28 cellular contexts compared by ENCODE assay signal in genomic region chr1:233815865-233816264, GRCh38.
DNase-seq lines count a peak whose midpoint lies in the region; ATAC-seq, FAIRE-seq and TF ChIP-seq lines count a peak whose summit lies in the region.
"Had no signal": no experiment of that assay in that cellular context is flagged by ENCODE, and none has a peak within 500 bp of the region (broad histone marks: within the 10 kb centered on the region; RNA-seq: fewer than 3 reads in every experiment).

No MANE protein-coding gene starts in this region.

- no peak overlapping the region for H3K4me2 ChIP-seq in PC-3 (ENCODE audit: low read length)

- no peaks in the 10 kb centered on the region for H3K9me3 ChIP-seq in PC-3 (ENCODE audit: low read length)
- H3K9me3 ChIP-seq: Caco-2 had no signal

- no peaks in the 10 kb centered on the region for H3K9me2 ChIP-seq in PC-3 (replicated peaks; ENCODE audit: low read length)

- H3K36me3 ChIP-seq in PC-3 (ENCODE audit: low read depth, low read length) (no peaks in the 10 kb centered on the region), bronchial epithelial cell (ENCODE audit: control insufficient read depth, insufficient read depth, low read length) (no peaks in the 10 kb centered on the region)

- H3K4me3 ChIP-seq in PC-3 (ENCODE audit: low read length) (no peak overlapping the region), bronchial epithelial cell (ENCODE audit: low read depth, low read length) (no peak overlapping the region)
- H3K4me3 ChIP-seq: K562 had no signal

- TF ChIP-seq CTCF in PC-3 (conservative IDR thresholded peaks at IDR 0.05; ENCODE audit: low read depth, low read length) (no peak), bronchial epithelial cell (IDR thresholded peaks at IDR 0.05; ENCODE audit: insufficient read depth, low read length, severe bottlenecking) (no peak)

- no peaks in the 10 kb centered on the region for H3K27me3 ChIP-seq in PC-3 (ENCODE audit: low read length)
- peaks cover 1% of the 10 kb centered on the region for H3K27me3 ChIP-seq in bronchial epithelial cell (ENCODE audit: control insufficient read depth, insufficient read depth, low read length)

- intact Hi-C loops in PC-3 (cut with micrococcal nuclease) = no loop called here

- H3K27ac ChIP-seq in PC-3 (ENCODE audit: low read length) (no peak overlapping the region), caudate nucleus (ENCODE audit: low read depth, low read length) (no peak overlapping the region)

- BruUV-seq in PC-3 (replicated peaks; lab: Mats Ljungman, UMichigan) = no TSS peak

- no peaks in the 10 kb centered on the region for H4K20me1 ChIP-seq in PC-3 (ENCODE audit: low read length)

- no peak overlapping the region for H3K9ac ChIP-seq in PC-3 (ENCODE audit: low read length)

- no peak for FAIRE-seq in bronchial epithelial cell (lab: Jason Lieb, UNC)
- FAIRE-seq: GM12892, HTR-8/SVneo, K562 had no signal

- H2AFZ ChIP-seq in PC-3 (ENCODE audit: low read length) = peak overlapping the region; percentile 12; the same call in 1 of the 2 replicates

- CTCF ChIA-PET in PC-3 (lab: Charles Lee) = no interaction called here

- POLR2A ChIA-PET in PC-3 (lab: Charles Lee; ENCODE audit: unreplicated experiment) = no interaction called here

- no peaks in the 10 kb centered on the region for H3F3A ChIP-seq in PC-3 (ENCODE audit: low read length, unreplicated experiment)

- H3K4me1 ChIP-seq in PC-3 (ENCODE audit: insufficient read depth, low read length) = peaks cover 9% of the 10 kb centered on the region
- H3K4me1 ChIP-seq: Caco-2 had no signal

- ATAC-seq in PC-3 (peak; percentile 67), HG02798 (IDR thresholded peaks at IDR 0.05; ENCODE audit: poor library complexity, unreplicated experiment) (no peak)
- ATAC-seq: HCT116, K562 had no signal

- H3K79me2 ChIP-seq in PC-3 (ENCODE audit: low read length) = no peaks in the 10 kb centered on the region

- DNase-seq in PC-3 = peak; percentile 52
- DNase-seq in bronchial epithelial cell (ENCODE audit: low read depth) = peak; percentile 71
- DNase-seq in islet precursor cell = peak; percentile 70
- DNase-seq in caudate nucleus (lab: John Stamatoyannopoulos, UW) = no peak
- no peak for DNase-seq in DMS 273 (lab: John Stamatoyannopoulos, UW; ENCODE audit: unreplicated experiment)
- DNase-seq in COR-L47 (lab: John Stamatoyannopoulos, UW) = no peak
- DNase-seq: C1 segment of cervical spinal cord; Caco-2; CD4-positive, alpha-beta memory T cell; DMS79 treated with DMSO at 0.1 percent for 48 hours; GOT3; Kasumi-1; MV-4-11; NCI-H1105; NCI-H1436 treated with DMSO at 0.1 percent for 48 hours; NCI-H187 treated with DMSO at 0.1 percent for 48 hours; NCI-H2171 treated with DMSO at 0.1 percent for 48 hours; NCI-H446; NCI-H524 treated with DMSO at 0.1 percent for 48 hours; NCI-H774; RPMI8226; SHP77 treated with DMSO at 0.1 percent for 48 hours; SW 1271 had no signal

Comparison
In these comparisons a context has a peak if more than half of its experiments do, and no peak if none do; other contexts are left out.
1. DNase-seq: peak in PC-3 (single experiment), bronchial epithelial cell (single experiment) and islet precursor cell (single experiment); none in caudate nucleus (0 of 61), DMS 273 (single experiment) and COR-L47 (single experiment).